ENCODE assay signal across 1 cellular context in genomic region chr15:90617171-90617570, GRCh38.
TF ChIP-seq lines count a peak whose summit lies in the region.

No MANE protein-coding gene starts in this region.

TF ChIP-seq in IMR-90, 13 proteins besides CTCF, POLR2A, EP300 and RAD21 (continued from another document):
- TF ChIP-seq USF2 (IDR thresholded peaks at IDR 0.05; ENCODE audit: low read depth, low read length) = no peak
- TF ChIP-seq ELK1 (IDR thresholded peaks at IDR 0.05; ENCODE audit: borderline replicate concordance, low read depth, low read length) = no peak
- no peak for TF ChIP-seq CEBPB (IDR thresholded peaks at IDR 0.05; ENCODE audit: low read depth, low read length)
- TF ChIP-seq MAZ (IDR thresholded peaks at IDR 0.05; ENCODE audit: borderline replicate concordance, low read depth, low read length) = no peak
- peak; percentile 33; the same call in 1 of the 2 replicates for TF ChIP-seq FOS (IDR thresholded peaks at IDR 0.05; ENCODE audit: low read depth, low read length)
- no peak for TF ChIP-seq MAFK (IDR thresholded peaks at IDR 0.05; ENCODE audit: low read depth, low read length)
